8 cellular contexts compared by ENCODE assay signal in genomic region chr12:48618541-48618940, GRCh38. TPM values are rescaled to one million over a fixed set of nuclear protein-coding genes. Genes with fewer than 3 reads are reported as not detected.
DNase-seq lines count a peak whose midpoint lies in the region; ATAC-seq, FAIRE-seq and TF ChIP-seq lines count a peak whose summit lies in the region.

No MANE protein-coding gene starts in this region.

- H3K4me1 ChIP-seq in RWPE2 (ENCODE audit: insufficient read depth, poor library complexity, severe bottlenecking) (no peaks in the 10 kb centered on the region), osteoblast (ENCODE audit: insufficient read depth, low read length) (no peaks in the 10 kb centered on the region), thyroid gland (no peaks in the 10 kb centered on the region)

- peak; percentile 91 for FAIRE-seq in GM19239 (lab: Jason Lieb, UNC)

- no peaks in the 10 kb centered on the region for H3K4me1 Mint-ChIP-seq in activated T-helper 2 cell treated with anti-CD3 and anti-CD28 coated beads, Interferon-gamma antibody, Interleukin-2, Interleukin-4, amounts not matched to agents 10 μg/mL and 5 μg/mL and 100 μg/mL, durations not matched to agents 14 hours and 24 hours and 36 hours (ENCODE audit: low read depth)

- no peak overlapping the region for H3K4me3 Mint-ChIP-seq in activated T-helper 2 cell treated with anti-CD3 and anti-CD28 coated beads, Interferon-gamma antibody, Interleukin-2, Interleukin-4, amounts not matched to agents 10 μg/mL and 5 μg/mL and 100 μg/mL, durations not matched to agents 14 hours and 24 hours and 36 hours (ENCODE audit: low read depth)

- intact Hi-C loops in activated T-helper 2 cell treated with anti-CD3 and anti-CD28 coated beads, Interferon-gamma antibody, Interleukin-2, Interleukin-4, amounts not matched to agents 10 μg/mL and 5 μg/mL and 100 μg/mL, durations not matched to agents 14 hours and 24 hours and 36 hours (cut with micrococcal nuclease) = loop anchor here (1.0 to 2.0 kb wide), 2 partner anchors 76 to 434 kb away; no protein-coding TSS in a partner anchor
- intact Hi-C loops in thyroid gland (cut with DNase I) = no loop called here

- H3K36me3 Mint-ChIP-seq in activated T-helper 2 cell treated with anti-CD3 and anti-CD28 coated beads, Interferon-gamma antibody, Interleukin-2, Interleukin-4, amounts not matched to agents 10 μg/mL and 5 μg/mL and 100 μg/mL, durations not matched to agents 14 hours and 24 hours and 36 hours (ENCODE audit: low read depth) = no peaks in the 10 kb centered on the region

- H3K36me3 ChIP-seq in MG63 = no peaks in the 10 kb centered on the region
- H3K36me3 ChIP-seq in RWPE2 (ENCODE audit: low read depth) = no peaks in the 10 kb centered on the region
- H3K36me3 ChIP-seq in osteoblast (ENCODE audit: insufficient read depth, low read length) = no peaks in the 10 kb centered on the region
- H3K36me3 ChIP-seq in thyroid gland = no peaks in the 10 kb centered on the region

- H3K27ac Mint-ChIP-seq in activated T-helper 2 cell treated with anti-CD3 and anti-CD28 coated beads, Interferon-gamma antibody, Interleukin-2, Interleukin-4, amounts not matched to agents 10 μg/mL and 5 μg/mL and 100 μg/mL, durations not matched to agents 14 hours and 24 hours and 36 hours = no peak overlapping the region

- WGBS in thyroid gland, 2 donors = 22 to 27% methylated on average over 7 of the region's 7 CpGs

- H3K27ac ChIP-seq in RWPE2 (ENCODE audit: poor library complexity, severe bottlenecking) (no peak overlapping the region), osteoblast (ENCODE audit: low read depth, low read length) (no peak overlapping the region), thyroid gland (no peak overlapping the region)

- no peak overlapping the region for H3K4me3 ChIP-seq in MG63
- no peak overlapping the region for H3K4me3 ChIP-seq in RWPE2 (ENCODE audit: severe bottlenecking)
- H3K4me3 ChIP-seq in osteoblast (ENCODE audit: insufficient read depth, low read length) = no peak overlapping the region
- no peak overlapping the region for H3K4me3 ChIP-seq in thyroid gland (replicated peaks in 1 of 3)

- peaks cover 6% of the 10 kb centered on the region for H3K9me3 Mint-ChIP-seq in activated T-helper 2 cell treated with anti-CD3 and anti-CD28 coated beads, Interferon-gamma antibody, Interleukin-2, Interleukin-4, amounts not matched to agents 10 μg/mL and 5 μg/mL and 100 μg/mL, durations not matched to agents 14 hours and 24 hours and 36 hours

- H3K9me3 ChIP-seq in MG63 (peaks cover 11% of the 10 kb centered on the region), RWPE2 (ENCODE audit: severe bottlenecking) (peaks cover 2% of the 10 kb centered on the region), osteoblast (ENCODE audit: low read depth, low read length) (no peaks in the 10 kb centered on the region), thyroid gland (no peaks in the 10 kb centered on the region)

- no peak for TF ChIP-seq POLR2A in thyroid gland (IDR thresholded peaks at IDR 0.05)

- peak; percentile 83 for ATAC-seq in RWPE2 (ENCODE audit: low read depth)

- no peaks in the 10 kb centered on the region for H3K79me2 ChIP-seq in osteoblast (ENCODE audit: insufficient read depth, low read length)

- peak; percentile 23 for DNase-seq in AG09319 (ENCODE audit: extremely low read depth, low read depth)
- DNase-seq in GM19239 (ENCODE audit: insufficient read length, low spot score) = peak; percentile 59
- peak; percentile 39 for DNase-seq in MG63
- DNase-seq in RWPE2 (ENCODE audit: low spot score) = no peak
- peak; percentile 64 for DNase-seq in activated T-helper 2 cell treated with anti-CD3 and anti-CD28 coated beads, Interferon-gamma antibody, Interleukin-2, Interleukin-4, amounts not matched to agents 10 μg/mL and 5 μg/mL and 100 μg/mL, durations not matched to agents 14 hours and 24 hours and 36 hours (ENCODE audit: low spot score)
- peak; percentile 45 for DNase-seq in foreskin melanocyte
- peak; percentile 83 for DNase-seq in osteoblast (ENCODE audit: insufficient read length, low spot score, missing footprints)
- DNase-seq in thyroid gland = peak; percentile 68 to 69

- H2AFZ ChIP-seq in osteoblast (ENCODE audit: low read length) = no peak overlapping the region

- H3K4me2 ChIP-seq in osteoblast (ENCODE audit: insufficient read depth, low read length) = no peak overlapping the region

- peaks cover 10% of the 10 kb centered on the region for H3K27me3 ChIP-seq in MG63
- peaks cover 6% of the 10 kb centered on the region for H3K27me3 ChIP-seq in RWPE2 (ENCODE audit: insufficient read depth, poor library complexity, severe bottlenecking)
- H3K27me3 ChIP-seq in osteoblast (ENCODE audit: insufficient read depth, low read length) = no peaks in the 10 kb centered on the region
- no peaks in the 10 kb centered on the region for H3K27me3 ChIP-seq in thyroid gland

- no peaks in the 10 kb centered on the region for H4K20me1 ChIP-seq in osteoblast (ENCODE audit: insufficient read depth, low read length)

- peaks cover 22% of the 10 kb centered on the region for H3K27me3 Mint-ChIP-seq in activated T-helper 2 cell treated with anti-CD3 and anti-CD28 coated beads, Interferon-gamma antibody, Interleukin-2, Interleukin-4, amounts not matched to agents 10 μg/mL and 5 μg/mL and 100 μg/mL, durations not matched to agents 14 hours and 24 hours and 36 hours (ENCODE audit: low read depth)

- TF ChIP-seq CTCF in AG09319 (IDR thresholded peaks at IDR 0.05; ENCODE audit: low read depth, low read length) (peak; percentile 99), RWPE2 (IDR thresholded peaks at IDR 0.05; ENCODE audit: poor library complexity, severe bottlenecking) (peak; percentile 98), osteoblast (IDR thresholded peaks at IDR 0.05; ENCODE audit: extremely low read depth, low read depth, low read length) (peak; percentile 97), thyroid gland (IDR thresholded peaks at IDR 0.05) (peak; percentile 76 to 96 (median 92))

RNA-seq across cellular contexts. Expression of gene LALBA, which starts 48.7 kb away (rescaled TPM):
- total RNA-seq in MG63 (2014; rRNA removed; shearing (Covaris generic); ENCODE audit: low replicate concordance) = not detected in 2 replicates
- total RNA-seq in activated T-helper 2 cell treated with anti-CD3 and anti-CD28 coated beads, Interferon-gamma antibody, Interleukin-2, Interleukin-4, amounts not matched to agents 10 μg/mL and 5 μg/mL and 100 μg/mL, durations not matched to agents 14 hours and 24 hours and 36 hours = not detected in 2 replicates
- total RNA-seq in osteoblast (not detected in 2 replicates), thyroid gland (not detected)
